ENCODE assay signal across 12 cellular contexts in the genomic region with DNA sequence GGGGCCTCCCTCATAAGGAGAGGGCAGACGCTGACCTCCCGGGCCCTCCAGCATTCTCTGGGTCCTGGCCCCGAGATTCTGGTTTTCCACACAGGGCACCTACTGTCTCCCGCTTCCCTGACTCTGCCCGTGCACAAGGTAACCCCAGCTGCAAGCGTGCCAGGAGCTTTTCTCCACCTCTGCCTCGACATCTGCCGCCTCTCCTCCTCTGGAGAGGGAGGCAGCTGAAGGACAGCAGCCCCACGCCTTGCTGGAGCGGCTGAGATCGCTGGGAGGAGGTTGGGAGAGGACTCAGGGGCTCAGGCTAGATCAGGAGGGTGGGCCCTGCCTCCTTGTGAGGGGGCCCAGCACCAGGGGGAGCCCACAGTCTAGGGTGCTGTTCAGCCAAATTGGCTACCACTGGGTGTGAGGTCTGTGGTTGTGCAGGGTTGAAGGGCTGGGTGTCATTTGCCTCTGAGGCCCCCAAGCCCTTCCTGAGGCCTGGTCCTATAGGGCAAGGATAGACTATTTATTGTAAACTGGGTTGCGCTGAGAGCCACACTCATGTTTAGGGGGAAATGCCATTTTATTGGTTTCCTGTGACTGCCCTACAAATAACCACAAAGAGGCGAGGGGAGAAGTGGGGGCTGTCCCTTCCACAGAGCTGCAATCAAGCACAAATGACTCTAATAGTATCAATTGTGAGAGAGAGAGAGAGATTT. TPM values are rescaled to one million over a fixed set of nuclear protein-coding genes. Genes with fewer than 3 reads are reported as not detected.
A peak's percentile ranks its signal among the peaks of the same experiment; 100 is the strongest.
DNase-seq lines count a peak whose midpoint lies in the region; ATAC-seq and TF ChIP-seq lines count a peak whose summit lies in the region.
"Had no signal": no experiment of that assay in that cellular context is flagged by ENCODE, and none has a peak within 500 bp of the region (broad histone marks: within the 10 kb centered on the region; RNA-seq: fewer than 3 reads in every experiment).

No MANE protein-coding gene starts in this region.

- H3K9me3 Mint-ChIP-seq in activated T-cell treated with anti-CD3 and anti-CD28 coated beads, Interleukin-2, amount 50 U/mL, for 24 hours: no peaks in the 10 kb centered on the region
- no peaks in the 10 kb centered on the region for H3K9me3 Mint-ChIP-seq in activated naive CD8-positive, alpha-beta T cell treated with anti-CD3 and anti-CD28 coated beads, Interleukin-2, amount 50 U/mL, for 24 hours

- ATAC-seq in GM21717 (IDR thresholded peaks at IDR 0.05; ENCODE audit: unreplicated experiment): peak; percentile 51
- peak; percentile 51 for ATAC-seq in activated naive CD8-positive, alpha-beta T cell treated with anti-CD3 and anti-CD28 coated beads, Interleukin-2, amount 50 U/mL, for 24 hours
- no peak for ATAC-seq in GM18870 (IDR thresholded peaks at IDR 0.05; ENCODE audit: unreplicated experiment)
- ATAC-seq: body of pancreas had no signal

- H3K36me3 Mint-ChIP-seq in activated T-cell treated with anti-CD3 and anti-CD28 coated beads, Interleukin-2, amount 50 U/mL, for 24 hours (ENCODE audit: low read depth): peaks cover 6% of the 10 kb centered on the region
- H3K36me3 Mint-ChIP-seq in activated naive CD8-positive, alpha-beta T cell treated with anti-CD3 and anti-CD28 coated beads, Interleukin-2, amount 50 U/mL, for 24 hours (ENCODE audit: low read depth): peaks cover 1% of the 10 kb centered on the region

- peaks cover 7% of the 10 kb centered on the region for H4K20me1 ChIP-seq in SK-N-SH (ENCODE audit: insufficient read depth)

- CTCF ChIA-PET in SK-N-SH (lab: Yijun Ruan, JAX): interaction anchor here (0.7 kb wide), 1 partner anchor 108 kb away, joined by 3 read pairs; no protein-coding TSS in a partner anchor

- no peaks in the 10 kb centered on the region for H3K36me3 ChIP-seq in SK-N-SH (replicated peaks in 1 of 2; ENCODE audit: control insufficient read depth in 1 of 2, insufficient read depth in 2 of 2, low read length in 1 of 2)
- H3K36me3 ChIP-seq: esophagus squamous epithelium had no signal

- H2AFZ ChIP-seq in SK-N-SH (ENCODE audit: low read depth): no peak overlapping the region

- no peak for TF ChIP-seq POLR2A in erythroblast (IDR thresholded peaks at IDR 0.05; ENCODE audit: low read length)

- peaks cover 21% of the 10 kb centered on the region for H3F3A ChIP-seq in SK-N-SH (replicated peaks; ENCODE audit: insufficient read depth)

- no peak overlapping the region for H3K9ac ChIP-seq in SK-N-SH

- peak overlapping the region; percentile 29 for H3K27ac Mint-ChIP-seq in activated T-cell treated with anti-CD3 and anti-CD28 coated beads, Interleukin-2, amount 50 U/mL, for 24 hours
- H3K27ac Mint-ChIP-seq in activated naive CD8-positive, alpha-beta T cell treated with anti-CD3 and anti-CD28 coated beads, Interleukin-2, amount 50 U/mL, for 24 hours: peak overlapping the region; percentile 66

- TF ChIP-seq EP300 in SK-N-SH (IDR thresholded peaks at IDR 0.05; ENCODE audit: borderline replicate concordance in 1 of 2, low read depth in 1 of 2, low read length in 1 of 2): no peak

- no peak overlapping the region for H3K27ac ChIP-seq in SK-N-SH (ENCODE audit: low read depth in 2 of 2, low read length in 1 of 2)
- H3K27ac ChIP-seq: body of pancreas, esophagus squamous epithelium, skin epidermis had no signal

- no peak for DNase-seq in activated T-cell treated with anti-CD3 and anti-CD28 coated beads, Interleukin-2, amount 50 U/mL, for 24 hours
- DNase-seq in activated T-cell treated with anti-CD3 and anti-CD28 coated beads, Interleukin-2, amount 50 U/mL, for 1 hour: no peak
- peak; percentile 46 for DNase-seq in activated naive CD8-positive, alpha-beta T cell treated with anti-CD3 and anti-CD28 coated beads, Interleukin-2, amount 50 U/mL, for 24 hours
- peak; percentile 30 for DNase-seq in stimulated activated CD8-positive, alpha-beta memory T cell treated with anti-CD3 and anti-CD28 coated beads, Interleukin-4, amount 100 ng/mL, for 48 hours
- DNase-seq in erythroblast (lab: John Stamatoyannopoulos, UW) (no peak), SK-N-SH (no peak)
- DNase-seq: body of pancreas, esophagus squamous epithelium, NCI-H69 had no signal

- H3K79me2 ChIP-seq in SK-N-SH (ENCODE audit: insufficient read depth): peaks cover 6% of the 10 kb centered on the region; the same call in 1 of the 2 replicates

- no peaks in the 10 kb centered on the region for H3K9me3 ChIP-seq in SK-N-SH
- H3K9me3 ChIP-seq: body of pancreas, esophagus squamous epithelium had no signal

- 91% methylated on average over 10 of the region's 13 CpGs for WGBS in SK-N-SH (ENCODE audit: low lambda C conversion rate)

- no peaks in the 10 kb centered on the region for H3K9me2 ChIP-seq in SK-N-SH

- peaks cover 15% of the 10 kb centered on the region for H3K27me3 Mint-ChIP-seq in activated T-cell treated with anti-CD3 and anti-CD28 coated beads, Interleukin-2, amount 50 U/mL, for 24 hours
- H3K27me3 Mint-ChIP-seq in activated naive CD8-positive, alpha-beta T cell treated with anti-CD3 and anti-CD28 coated beads, Interleukin-2, amount 50 U/mL, for 24 hours: peaks cover 23% of the 10 kb centered on the region

- peaks cover 8 to 9% of the 10 kb centered on the region in 2 experiments; a peak in 3 of 4 replicates for H3K4me1 ChIP-seq in SK-N-SH (ENCODE audit: control insufficient read depth in 1 of 2, insufficient read depth in 2 of 2, low read depth in 1 of 2, low read length in 1 of 2)

- no peaks in the 10 kb centered on the region for H3K27me3 ChIP-seq in SK-N-SH (ENCODE audit: insufficient read depth)
- H3K27me3 ChIP-seq: body of pancreas, esophagus squamous epithelium had no signal

- TF ChIP-seq CTCF in SK-N-SH (IDR thresholded peaks at IDR 0.05): no peak

- H3K4me3 ChIP-seq in SK-N-SH (ENCODE audit: low read depth in 2 of 2, low read length in 1 of 2): no peak overlapping the region
- H3K4me3 ChIP-seq: body of pancreas, esophagus squamous epithelium, skin epidermis had no signal

- no peak for TF ChIP-seq RAD21 in SK-N-SH (IDR thresholded peaks at IDR 0.05; ENCODE audit: low read length)

- peaks cover 28% of the 10 kb centered on the region for H3K4me1 Mint-ChIP-seq in activated T-cell treated with anti-CD3 and anti-CD28 coated beads, Interleukin-2, amount 50 U/mL, for 24 hours (ENCODE audit: low read depth)
- H3K4me1 Mint-ChIP-seq in activated naive CD8-positive, alpha-beta T cell treated with anti-CD3 and anti-CD28 coated beads, Interleukin-2, amount 50 U/mL, for 24 hours: peaks cover 23% of the 10 kb centered on the region

- H3K4me3 Mint-ChIP-seq in activated T-cell treated with anti-CD3 and anti-CD28 coated beads, Interleukin-2, amount 50 U/mL, for 24 hours: no peak overlapping the region
- peak overlapping the region; percentile 17 for H3K4me3 Mint-ChIP-seq in activated naive CD8-positive, alpha-beta T cell treated with anti-CD3 and anti-CD28 coated beads, Interleukin-2, amount 50 U/mL, for 24 hours

- no peak overlapping the region for H3K4me2 ChIP-seq in SK-N-SH

- POLR2A ChIA-PET in SK-N-SH (lab: Yijun Ruan, JAX): no interaction called here

TF ChIP-seq in SK-N-SH, 30 proteins besides CTCF, POLR2A, EP300 and RAD21 (continues in another document):
- no peak for TF ChIP-seq GABPA (IDR thresholded peaks at IDR 0.05; ENCODE audit: low read depth)
- no peak for TF ChIP-seq IRF3 (IDR thresholded peaks at IDR 0.05; ENCODE audit: low read depth, low read length)
- TF ChIP-seq SIN3A (IDR thresholded peaks at IDR 0.05; ENCODE audit: borderline replicate concordance, low read depth, low read length): no peak
- TF ChIP-seq, protein P1, sequence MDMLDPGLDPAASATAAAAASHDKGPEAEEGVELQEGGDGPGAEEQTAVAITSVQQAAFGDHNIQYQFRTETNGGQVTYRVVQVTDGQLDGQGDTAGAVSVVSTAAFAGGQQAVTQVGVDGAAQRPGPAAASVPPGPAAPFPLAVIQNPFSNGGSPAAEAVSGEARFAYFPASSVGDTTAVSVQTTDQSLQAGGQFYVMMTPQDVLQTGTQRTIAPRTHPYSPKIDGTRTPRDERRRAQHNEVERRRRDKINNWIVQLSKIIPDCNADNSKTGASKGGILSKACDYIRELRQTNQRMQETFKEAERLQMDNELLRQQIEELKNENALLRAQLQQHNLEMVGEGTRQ (IDR thresholded peaks at IDR 0.05; ENCODE audit: borderline replicate concordance, low read depth, low read length): no peak
- TF ChIP-seq EZH2phosphoT487 (IDR thresholded peaks at IDR 0.05; ENCODE audit: borderline replicate concordance, low read depth): no peak
- TF ChIP-seq FOXJ3 (CRISPR knock-in tag; IDR thresholded peaks at IDR 0.05): no peak
- no peak for TF ChIP-seq RCOR1 (IDR thresholded peaks at IDR 0.05; ENCODE audit: low read length)
- TF ChIP-seq POLR2AphosphoS5 (IDR thresholded peaks at IDR 0.05; ENCODE audit: low read depth, low read length): no peak
- TF ChIP-seq ELF1 (IDR thresholded peaks at IDR 0.05): no peak
- TF ChIP-seq GATA2 (CRISPR knock-in tag; IDR thresholded peaks at IDR 0.05): no peak
- TF ChIP-seq NFIC (IDR thresholded peaks at IDR 0.05; ENCODE audit: borderline replicate concordance): no peak
- no peak for TF ChIP-seq TEAD4 (IDR thresholded peaks at IDR 0.05; ENCODE audit: borderline replicate concordance, insufficient read depth)
- TF ChIP-seq CHD2 (IDR thresholded peaks at IDR 0.05; ENCODE audit: low read length, partially characterized antibody): no peak

RNA-seq across cellular contexts. Expression of gene ZCCHC14, which starts 3.4 kb away (rescaled TPM):
- 5.6 and 5.7 TPM in 2 replicates for polyA plus RNA-seq in SK-N-SH (2012; rRNA removed)
- polyA plus RNA-seq in SK-N-SH (2012; cell fraction: cytosol; rRNA removed): 5.4 and 5.9 TPM in 2 replicates
- polyA plus RNA-seq in SK-N-SH (2012; cell fraction: nucleus; rRNA removed): 22.8 and 27.5 TPM in 2 replicates

Comparison
In these comparisons a context has a peak if more than half of its experiments do, and no peak if none do; other contexts are left out.
1. DNase-seq: peak in activated naive CD8-positive, alpha-beta T cell treated with anti-CD3 and anti-CD28 coated beads, Interleukin-2, amount 50 U/mL, for 24 hours (single experiment) and stimulated activated CD8-positive, alpha-beta memory T cell treated with anti-CD3 and anti-CD28 coated beads, Interleukin-4, amount 100 ng/mL, for 48 hours (single experiment); none in activated T-cell treated with anti-CD3 and anti-CD28 coated beads, Interleukin-2, amount 50 U/mL, for 24 hours (single experiment), activated T-cell treated with anti-CD3 and anti-CD28 coated beads, Interleukin-2, amount 50 U/mL, for 1 hour (single experiment), erythroblast (0 of 2) and SK-N-SH (single experiment).